1 cellular context compared by ENCODE assay signal in genomic region chr14:102878970-102879460, GRCh38.
TF ChIP-seq lines count a peak whose summit lies in the region.

No MANE protein-coding gene starts in this region.

TF ChIP-seq in HepG2, 621 proteins besides CTCF, POLR2A, EP300 and RAD21 (continues in another document):
- TF ChIP-seq ZNF660 (CRISPR knock-in tag; IDR thresholded peaks at IDR 0.05; ENCODE audit: borderline replicate concordance, low read depth) (no peak), TGIF2 (CRISPR knock-in tag; IDR thresholded peaks at IDR 0.05) (no peak), NR2C2 (CRISPR knock-in tag; IDR thresholded peaks at IDR 0.05; ENCODE audit: borderline replicate concordance) (no peak), HHEX (CRISPR knock-in tag; IDR thresholded peaks at IDR 0.05) (no peak), ZNF7 (CRISPR knock-in tag; IDR thresholded peaks at IDR 0.05) (no peak), MED1 (CRISPR knock-in tag; IDR thresholded peaks at IDR 0.05) (0 out of 2 replicates have a peak, but pooled peaks have one; percentile 12), ZSCAN21 (CRISPR knock-in tag; IDR thresholded peaks at IDR 0.05; ENCODE audit: borderline replicate concordance) (no peak), ZNF556 (CRISPR knock-in tag; IDR thresholded peaks at IDR 0.05; ENCODE audit: borderline replicate concordance) (no peak), ZNF589 (CRISPR knock-in tag; conservative IDR thresholded peaks at IDR 0.05) (no peak), ZNF562 (CRISPR knock-in tag; IDR thresholded peaks at IDR 0.05; ENCODE audit: borderline replicate concordance) (no peak), SAFB2 (CRISPR knock-in tag; IDR thresholded peaks at IDR 0.05; ENCODE audit: borderline replicate concordance, low read depth) (no peak), MXD4 (CRISPR knock-in tag; IDR thresholded peaks at IDR 0.05) (no peak), ZNF382 (CRISPR knock-in tag; IDR thresholded peaks at IDR 0.05; ENCODE audit: borderline replicate concordance) (no peak), FOXK2 (IDR thresholded peaks at IDR 0.05) (no peak), CEBPB (IDR thresholded peaks at IDR 0.05; ENCODE audit: borderline replicate concordance, low read depth, low read length) (peak; percentile 59; the same call in 1 of the 2 replicates), ZNF335 (CRISPR knock-in tag; IDR thresholded peaks at IDR 0.05) (no peak), ZNF879 (CRISPR knock-in tag; IDR thresholded peaks at IDR 0.05) (no peak), ZFP91 (CRISPR knock-in tag; IDR thresholded peaks at IDR 0.05; ENCODE audit: borderline replicate concordance) (0 out of 2 replicates have a peak, but pooled peaks have one; percentile 21), DNMT1 (CRISPR knock-in tag; IDR thresholded peaks at IDR 0.05) (no peak), SAP130 (CRISPR knock-in tag; IDR thresholded peaks at IDR 0.05; ENCODE audit: low read depth) (peak; percentile 28; the same call in 1 of the 2 replicates), SALL2 (CRISPR knock-in tag; IDR thresholded peaks at IDR 0.05) (no peak), ZNF234 (CRISPR knock-in tag; conservative IDR thresholded peaks at IDR 0.05) (no peak), KAT7 (CRISPR knock-in tag; IDR thresholded peaks at IDR 0.05; ENCODE audit: borderline replicate concordance) (no peak), ZNF333 (CRISPR knock-in tag; IDR thresholded peaks at IDR 0.05; ENCODE audit: borderline replicate concordance) (no peak), FIP1L1 (IDR thresholded peaks at IDR 0.05; ENCODE audit: borderline replicate concordance, insufficient read depth, low read depth, low read length) (no peak), POLR2AphosphoS5 (IDR thresholded peaks at IDR 0.05; ENCODE audit: low read depth, low read length) (no peak), TBX3 (IDR thresholded peaks at IDR 0.05; ENCODE audit: borderline replicate concordance) (no peak), PHF21A (CRISPR knock-in tag; IDR thresholded peaks at IDR 0.05) (no peak), ZNF691 (CRISPR knock-in tag; IDR thresholded peaks at IDR 0.05; ENCODE audit: borderline replicate concordance, low read depth) (no peak), ZNF121 (CRISPR knock-in tag; IDR thresholded peaks at IDR 0.05) (no peak), XBP1 (CRISPR knock-in tag; IDR thresholded peaks at IDR 0.05) (no peak), SALL1 (CRISPR knock-in tag; IDR thresholded peaks at IDR 0.05) (0 out of 2 replicates have a peak, but pooled peaks have one; percentile 13), ZNF672 (CRISPR knock-in tag; IDR thresholded peaks at IDR 0.05) (no peak), ZNF687 (CRISPR knock-in tag; IDR thresholded peaks at IDR 0.05) (peak; percentile 43), HDAC2 (CRISPR knock-in tag; IDR thresholded peaks at IDR 0.05) (peak; percentile 27; the same call in 1 of the 2 replicates), ZSCAN20 (CRISPR knock-in tag; IDR thresholded peaks at IDR 0.05; ENCODE audit: borderline replicate concordance) (no peak), THAP11 (CRISPR knock-in tag; IDR thresholded peaks at IDR 0.05) (no peak), RBM39 (IDR thresholded peaks at IDR 0.05; ENCODE audit: low read depth, low read length, poor library complexity, severe bottlenecking) (no peak), ZNF264 (CRISPR knock-in tag; IDR thresholded peaks at IDR 0.05) (no peak), ATRX (CRISPR knock-in tag; IDR thresholded peaks at IDR 0.05; ENCODE audit: borderline replicate concordance) (no peak), SOX13 (IDR thresholded peaks at IDR 0.05) (no peak), SOX13 (CRISPR knock-in tag; conservative IDR thresholded peaks at IDR 0.05 in 1 of 2, IDR thresholded peaks at IDR 0.05 in 1 of 2) (no peak; a peak in 1 of 4 replicates), SIN3B (IDR thresholded peaks at IDR 0.05; ENCODE audit: low read length) (no peak), ZNF792 (CRISPR knock-in tag; IDR thresholded peaks at IDR 0.05) (no peak), ZNF800 (CRISPR knock-in tag; IDR thresholded peaks at IDR 0.05) (no peak), ZNF883 (CRISPR knock-in tag; IDR thresholded peaks at IDR 0.05; ENCODE audit: not compliant biosample characterization) (no peak), ZNF431 (CRISPR knock-in tag; IDR thresholded peaks at IDR 0.05; ENCODE audit: borderline replicate concordance, low read depth) (no peak)
- TF ChIP-seq, protein P1, sequence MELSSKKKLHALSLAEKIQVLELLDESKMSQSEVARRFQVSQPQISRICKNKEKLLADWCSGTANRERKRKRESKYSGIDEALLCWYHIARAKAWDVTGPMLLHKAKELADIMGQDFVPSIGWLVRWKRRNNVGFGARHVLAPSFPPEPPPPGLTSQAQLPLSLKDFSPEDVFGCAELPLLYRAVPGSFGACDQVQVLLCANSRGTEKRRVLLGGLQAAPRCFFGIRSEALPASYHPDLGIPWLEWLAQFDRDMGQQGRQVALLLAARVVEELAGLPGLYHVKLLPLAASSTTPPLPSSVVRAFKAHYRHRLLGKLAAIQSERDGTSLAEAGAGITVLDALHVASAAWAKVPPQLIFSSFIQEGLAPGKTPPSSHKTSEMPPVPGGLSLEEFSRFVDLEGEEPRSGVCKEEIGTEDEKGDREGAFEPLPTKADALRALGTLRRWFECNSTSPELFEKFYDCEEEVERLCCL (CRISPR knock-in tag; IDR thresholded peaks at IDR 0.05; ENCODE audit: borderline replicate concordance): no peak
- TF ChIP-seq, protein P2, sequence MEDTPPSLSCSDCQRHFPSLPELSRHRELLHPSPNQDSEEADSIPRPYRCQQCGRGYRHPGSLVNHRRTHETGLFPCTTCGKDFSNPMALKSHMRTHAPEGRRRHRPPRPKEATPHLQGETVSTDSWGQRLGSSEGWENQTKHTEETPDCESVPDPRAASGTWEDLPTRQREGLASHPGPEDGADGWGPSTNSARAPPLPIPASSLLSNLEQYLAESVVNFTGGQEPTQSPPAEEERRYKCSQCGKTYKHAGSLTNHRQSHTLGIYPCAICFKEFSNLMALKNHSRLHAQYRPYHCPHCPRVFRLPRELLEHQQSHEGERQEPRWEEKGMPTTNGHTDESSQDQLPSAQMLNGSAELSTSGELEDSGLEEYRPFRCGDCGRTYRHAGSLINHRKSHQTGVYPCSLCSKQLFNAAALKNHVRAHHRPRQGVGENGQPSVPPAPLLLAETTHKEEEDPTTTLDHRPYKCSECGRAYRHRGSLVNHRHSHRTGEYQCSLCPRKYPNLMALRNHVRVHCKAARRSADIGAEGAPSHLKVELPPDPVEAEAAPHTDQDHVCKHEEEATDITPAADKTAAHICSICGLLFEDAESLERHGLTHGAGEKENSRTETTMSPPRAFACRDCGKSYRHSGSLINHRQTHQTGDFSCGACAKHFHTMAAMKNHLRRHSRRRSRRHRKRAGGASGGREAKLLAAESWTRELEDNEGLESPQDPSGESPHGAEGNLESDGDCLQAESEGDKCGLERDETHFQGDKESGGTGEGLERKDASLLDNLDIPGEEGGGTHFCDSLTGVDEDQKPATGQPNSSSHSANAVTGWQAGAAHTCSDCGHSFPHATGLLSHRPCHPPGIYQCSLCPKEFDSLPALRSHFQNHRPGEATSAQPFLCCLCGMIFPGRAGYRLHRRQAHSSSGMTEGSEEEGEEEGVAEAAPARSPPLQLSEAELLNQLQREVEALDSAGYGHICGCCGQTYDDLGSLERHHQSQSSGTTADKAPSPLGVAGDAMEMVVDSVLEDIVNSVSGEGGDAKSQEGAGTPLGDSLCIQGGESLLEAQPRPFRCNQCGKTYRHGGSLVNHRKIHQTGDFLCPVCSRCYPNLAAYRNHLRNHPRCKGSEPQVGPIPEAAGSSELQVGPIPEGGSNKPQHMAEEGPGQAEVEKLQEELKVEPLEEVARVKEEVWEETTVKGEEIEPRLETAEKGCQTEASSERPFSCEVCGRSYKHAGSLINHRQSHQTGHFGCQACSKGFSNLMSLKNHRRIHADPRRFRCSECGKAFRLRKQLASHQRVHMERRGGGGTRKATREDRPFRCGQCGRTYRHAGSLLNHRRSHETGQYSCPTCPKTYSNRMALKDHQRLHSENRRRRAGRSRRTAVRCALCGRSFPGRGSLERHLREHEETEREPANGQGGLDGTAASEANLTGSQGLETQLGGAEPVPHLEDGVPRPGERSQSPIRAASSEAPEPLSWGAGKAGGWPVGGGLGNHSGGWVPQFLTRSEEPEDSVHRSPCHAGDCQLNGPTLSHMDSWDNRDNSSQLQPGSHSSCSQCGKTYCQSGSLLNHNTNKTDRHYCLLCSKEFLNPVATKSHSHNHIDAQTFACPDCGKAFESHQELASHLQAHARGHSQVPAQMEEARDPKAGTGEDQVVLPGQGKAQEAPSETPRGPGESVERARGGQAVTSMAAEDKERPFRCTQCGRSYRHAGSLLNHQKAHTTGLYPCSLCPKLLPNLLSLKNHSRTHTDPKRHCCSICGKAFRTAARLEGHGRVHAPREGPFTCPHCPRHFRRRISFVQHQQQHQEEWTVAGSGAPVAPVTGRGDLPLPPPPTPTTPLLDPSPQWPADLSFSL (CRISPR knock-in tag; IDR thresholded peaks at IDR 0.05): no peak
- TF ChIP-seq, protein P3, sequence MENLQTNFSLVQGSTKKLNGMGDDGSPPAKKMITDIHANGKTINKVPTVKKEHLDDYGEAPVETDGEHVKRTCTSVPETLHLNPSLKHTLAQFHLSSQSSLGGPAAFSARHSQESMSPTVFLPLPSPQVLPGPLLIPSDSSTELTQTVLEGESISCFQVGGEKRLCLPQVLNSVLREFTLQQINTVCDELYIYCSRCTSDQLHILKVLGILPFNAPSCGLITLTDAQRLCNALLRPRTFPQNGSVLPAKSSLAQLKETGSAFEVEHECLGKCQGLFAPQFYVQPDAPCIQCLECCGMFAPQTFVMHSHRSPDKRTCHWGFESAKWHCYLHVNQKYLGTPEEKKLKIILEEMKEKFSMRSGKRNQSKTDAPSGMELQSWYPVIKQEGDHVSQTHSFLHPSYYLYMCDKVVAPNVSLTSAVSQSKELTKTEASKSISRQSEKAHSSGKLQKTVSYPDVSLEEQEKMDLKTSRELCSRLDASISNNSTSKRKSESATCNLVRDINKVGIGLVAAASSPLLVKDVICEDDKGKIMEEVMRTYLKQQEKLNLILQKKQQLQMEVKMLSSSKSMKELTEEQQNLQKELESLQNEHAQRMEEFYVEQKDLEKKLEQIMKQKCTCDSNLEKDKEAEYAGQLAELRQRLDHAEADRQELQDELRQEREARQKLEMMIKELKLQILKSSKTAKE (CRISPR knock-in tag; IDR thresholded peaks at IDR 0.05; ENCODE audit: borderline replicate concordance): no peak
